In genomic region chr19:3276341-3276799, GRCh38 we compare ENCODE assay signal across 8 cellular contexts. TPM values are rescaled to one million over a fixed set of nuclear protein-coding genes. Genes with fewer than 3 reads are reported as not detected.
DNase-seq lines count a peak whose midpoint lies in the region; ATAC-seq, FAIRE-seq and TF ChIP-seq lines count a peak whose summit lies in the region.
"Had no signal": no experiment of that assay in that cellular context is flagged by ENCODE, and none has a peak within 500 bp of the region (broad histone marks: within the 10 kb centered on the region; RNA-seq: fewer than 3 reads in every experiment).

No MANE protein-coding gene starts in this region.

- no peak overlapping the region for H2AFZ ChIP-seq in OCI-LY1 (ENCODE audit: low read length)

- peaks cover 5% of the 10 kb centered on the region for H3K4me1 ChIP-seq in OCI-LY1 (ENCODE audit: insufficient read depth, low read length, severe bottlenecking)
- H3K4me1 ChIP-seq in lower lobe of right lung = peaks cover 6% of the 10 kb centered on the region

- H4K20me1 ChIP-seq in OCI-LY1 (ENCODE audit: insufficient read depth, low read length) = no peaks in the 10 kb centered on the region

- H3K4me2 ChIP-seq in OCI-LY1 (ENCODE audit: low read length) = no peak overlapping the region

- H3K9me2 ChIP-seq in OCI-LY1 (ENCODE audit: low read depth, low read length) = no peaks in the 10 kb centered on the region

- H3K9me3 ChIP-seq in OCI-LY1 (ENCODE audit: low read length) = no peaks in the 10 kb centered on the region
- no peaks in the 10 kb centered on the region for H3K9me3 ChIP-seq in lower lobe of right lung

- intact Hi-C loops in lower lobe of right lung (cut with DNase I) = no loop called here

- H3K4me3 ChIP-seq in OCI-LY1 (ENCODE audit: low read depth, low read length, poor library complexity, severe bottlenecking) (peak overlapping the region; percentile 17), lower lobe of right lung (no peak overlapping the region)

- DNase-seq in H54 (ENCODE audit: insufficient read length, low spot score) (peak; percentile 83), lower lobe of right lung (peak; percentile 52)
- DNase-seq in activated naive CD4-positive, alpha-beta T cell treated with Interleukin-2 at 50 U/mL for 16 hours = peak; percentile 43

- TF ChIP-seq CTCF in OCI-LY1 (IDR thresholded peaks at IDR 0.05; ENCODE audit: low read length) = no peak
- TF ChIP-seq CTCF in lower lobe of right lung (IDR thresholded peaks at IDR 0.05) = no peak

- peaks cover 5% of the 10 kb centered on the region; the same call in 1 of the 2 replicates for H3K27me3 ChIP-seq in OCI-LY1 (ENCODE audit: insufficient read depth, low read length)
- H3K27me3 ChIP-seq in lower lobe of right lung (ENCODE audit: low read depth) = peaks cover 41% of the 10 kb centered on the region

- H3K9ac ChIP-seq in OCI-LY1 (ENCODE audit: low read length) = no peak overlapping the region

- no peak for TF ChIP-seq POLR2A in H54 (IDR thresholded peaks at IDR 0.05; ENCODE audit: low read depth, low read length)

- H3F3A ChIP-seq in OCI-LY1 (ENCODE audit: insufficient read depth, low read length) = no peaks in the 10 kb centered on the region

- H3K79me2 ChIP-seq in OCI-LY1 (ENCODE audit: insufficient read depth, low read length) = no peaks in the 10 kb centered on the region

- H3K27ac ChIP-seq in OCI-LY1 (ENCODE audit: low read depth, low read length, poor library complexity, severe bottlenecking) (no peak overlapping the region), lower lobe of right lung (no peak overlapping the region)

- no peaks in the 10 kb centered on the region for H3K36me3 ChIP-seq in OCI-LY1 (ENCODE audit: insufficient read depth, low read length)
- no peaks in the 10 kb centered on the region for H3K36me3 ChIP-seq in lower lobe of right lung

- no peak for FAIRE-seq in H54 (lab: Jason Lieb, UNC)

- ATAC-seq in lower lobe of right lung (peak; percentile 65 to 66), GM21526 (IDR thresholded peaks at IDR 0.05; ENCODE audit: low FRiP score, unreplicated experiment) (no peak), GM21825 (IDR thresholded peaks at IDR 0.05; ENCODE audit: unreplicated experiment) (no peak), GM21381 (IDR thresholded peaks at IDR 0.05; ENCODE audit: unreplicated experiment) (no peak)

RNA-seq across cellular contexts. Expression of gene CELF5, which starts 51.9 kb away (rescaled TPM):
- not detected for total RNA-seq in lower lobe of right lung
- total RNA-seq: NCI-H460 had no signal

Comparison
In these comparisons a context has a peak if more than half of its experiments do, and no peak if none do; other contexts are left out.
1. ATAC-seq: peak in lower lobe of right lung (2 of 2); none in GM21526 (single experiment), GM21825 (single experiment) and GM21381 (single experiment).
2. Peak in every context shown above with its lines, with median percentiles within 50 percentile points of each other: DNase-seq.